ENCODE assay signal across 14 cellular contexts in genomic region chr17:79851461-79851817, GRCh38. TPM values are rescaled to one million over a fixed set of nuclear protein-coding genes. Genes with fewer than 3 reads are reported as not detected.
DNase-seq lines count a peak whose midpoint lies in the region; ATAC-seq and TF ChIP-seq lines count a peak whose summit lies in the region.
"Had no signal": no experiment of that assay in that cellular context is flagged by ENCODE, and none has a peak within 500 bp of the region (broad histone marks: within the 10 kb centered on the region; RNA-seq: fewer than 3 reads in every experiment).

No MANE protein-coding gene starts in this region.

- no peak overlapping the region for H3K27ac ChIP-seq in lower lobe of right lung
- H3K27ac ChIP-seq: BLaER1 had no signal

- DNase-seq in Calu3 (peak; percentile 92), NCI-H1105 (lab: John Stamatoyannopoulos, UW) (peak; percentile 68), SHP77 (lab: John Stamatoyannopoulos, UW) (peak; percentile 94 to 96), lower lobe of right lung (peak; percentile 73), HuH-7.5 (ENCODE audit: low spot score) (no peak), islet precursor cell (no peak), AML-193 (lab: John Stamatoyannopoulos, UW) (no peak)
- DNase-seq in activated CD4-positive, alpha-beta T cell treated with anti-CD3 and anti-CD28 coated beads for 4 hours = no peak
- DNase-seq: activated CD4-positive, alpha-beta T cell treated with anti-CD3 and anti-CD28 coated beads, Interleukin-2, amount 10 ng/mL, durations not matched to agents 7 days and 5 days; activated effector memory CD4-positive, alpha-beta T cell treated with Interleukin-2 at 50 U/mL for 16 hours; stimulated activated CD4-positive, alpha-beta T cell treated with anti-CD3 and anti-CD28 coated beads, Interleukin-1b, Interleukin-23, amount 100 ng/mL, for 48 hours; T-cell had no signal

- peaks cover 10% of the 10 kb centered on the region for H3K36me3 Mint-ChIP-seq in Calu3 (ENCODE audit: insufficient read depth, unreplicated experiment)
- H3K36me3 Mint-ChIP-seq: stimulated activated memory B cell treated with anti-CD40 and anti-IgM and Interleukin-4, amounts not matched to agents 10 μg/mL and 1 μg/mL and 100 μg/mL, for 72 hours; T-cell had no signal

- H3K4me3 ChIP-seq in lower lobe of right lung = no peak overlapping the region
- H3K4me3 ChIP-seq: BLaER1 had no signal

- TF ChIP-seq CTCF in Calu3 (IDR thresholded peaks at IDR 0.05; ENCODE audit: unreplicated experiment) (no peak), lower lobe of right lung (IDR thresholded peaks at IDR 0.05) (no peak)

- BruUV-seq in Calu3 (replicated peaks; lab: Mats Ljungman, UMichigan) = no TSS peak

- peak overlapping the region; percentile 4 for H3K4me3 Mint-ChIP-seq in Calu3 (ENCODE audit: low read depth, unreplicated experiment)
- H3K4me3 Mint-ChIP-seq: activated CD4-positive, alpha-beta T cell treated with anti-CD3 and anti-CD28 coated beads, Interleukin-2, amount 10 ng/mL, durations not matched to agents 7 days and 5 days; stimulated activated memory B cell treated with anti-CD40 and anti-IgM and Interleukin-4, amounts not matched to agents 10 μg/mL and 1 μg/mL and 100 μg/mL, for 72 hours; T-cell had no signal

- peaks cover 10% of the 10 kb centered on the region for H3K4me1 ChIP-seq in lower lobe of right lung

- no peaks in the 10 kb centered on the region for H3K9me3 Mint-ChIP-seq in Calu3 (ENCODE audit: low read depth, unreplicated experiment)
- H3K9me3 Mint-ChIP-seq: activated CD4-positive, alpha-beta T cell treated with anti-CD3 and anti-CD28 coated beads, Interleukin-2, amount 10 ng/mL, durations not matched to agents 7 days and 5 days; stimulated activated memory B cell treated with anti-CD40 and anti-IgM and Interleukin-4, amounts not matched to agents 10 μg/mL and 1 μg/mL and 100 μg/mL, for 72 hours; T-cell had no signal

- CTCF ChIA-PET in Calu3 (lab: Charles Lee) = interaction anchor here (0.6 to 1.8 kb wide), 8 partner anchors 12 to 149 kb away, joined by 3 to 10 read pairs (median 4); partner anchors contain the start of gene CBX4

- H3K27me3 Mint-ChIP-seq in Calu3 (ENCODE audit: unreplicated experiment) = peaks cover 17% of the 10 kb centered on the region

- peaks cover 30% of the 10 kb centered on the region for H3K4me1 Mint-ChIP-seq in Calu3 (ENCODE audit: low read depth, unreplicated experiment)

- H3K27ac Mint-ChIP-seq in Calu3 (ENCODE audit: unreplicated experiment) = peak overlapping the region; percentile 86
- H3K27ac Mint-ChIP-seq: stimulated activated memory B cell treated with anti-CD40 and anti-IgM and Interleukin-4, amounts not matched to agents 10 μg/mL and 1 μg/mL and 100 μg/mL, for 72 hours; T-cell had no signal

- intact Hi-C loops in Calu3 (cut with micrococcal nuclease; ENCODE audit: unreplicated experiment) (loop anchor here (5.0 kb wide), 3 partner anchors 44 to 141 kb away; no protein-coding TSS in a partner anchor), lower lobe of right lung (cut with DNase I) (no loop called here)

- peak; percentile 21 to 28 for ATAC-seq in lower lobe of right lung
- ATAC-seq: T-cell had no signal

- no peaks in the 10 kb centered on the region for H3K9me3 ChIP-seq in lower lobe of right lung
- H3K9me3 ChIP-seq: BLaER1 had no signal

- H3K27me3 ChIP-seq in lower lobe of right lung (ENCODE audit: low read depth) = no peaks in the 10 kb centered on the region

- H3K36me3 ChIP-seq in lower lobe of right lung = no peaks in the 10 kb centered on the region
- H3K36me3 ChIP-seq: BLaER1 had no signal

RNA-seq across cellular contexts. Expression of gene CBX4, which starts 12.2 kb away (rescaled TPM):
- total RNA-seq in Calu3 (2022) (40.2 and 46.8 TPM in 2 replicates), lower lobe of right lung (20.6 TPM)

RNA-seq across cellular contexts. Expression of gene CBX8, which starts 54.6 kb away (rescaled TPM):
- 11.1 and 11.8 TPM in 2 replicates for total RNA-seq in Calu3 (2022)
- 5.8 TPM for total RNA-seq in lower lobe of right lung

Comparison
In these comparisons a context has a peak if more than half of its experiments do, and no peak if none do; other contexts are left out.
1. DNase-seq: peak in Calu3 (single experiment), NCI-H1105 (single experiment), SHP77 (2 of 2) and lower lobe of right lung (single experiment); none in HuH-7.5 (single experiment), activated CD4-positive, alpha-beta T cell treated with anti-CD3 and anti-CD28 coated beads for 4 hours (0 of 2), islet precursor cell (single experiment) and AML-193 (0 of 2).